Comparison of ENCODE assay signal across 14 cellular contexts in genomic region chr3:171811913-171812321, GRCh38. TPM values are rescaled to one million over a fixed set of nuclear protein-coding genes. Genes with fewer than 3 reads are reported as not detected.
A peak's percentile ranks its signal among the peaks of the same experiment; 100 is the strongest.
DNase-seq lines count a peak whose midpoint lies in the region; ATAC-seq, FAIRE-seq and TF ChIP-seq lines count a peak whose summit lies in the region.
"Had no signal": no experiment of that assay in that cellular context is flagged by ENCODE, and none has a peak within 500 bp of the region (broad histone marks: within the 10 kb centered on the region; RNA-seq: fewer than 3 reads in every experiment).

No MANE protein-coding gene starts in this region.

- FAIRE-seq in bronchial epithelial cell (lab: Jason Lieb, UNC), result no peak

- peaks cover 46% of the 10 kb centered on the region for H3K4me1 Mint-ChIP-seq in mesothelial cell of epicardium

- peaks cover 2% of the 10 kb centered on the region for H3K36me3 Mint-ChIP-seq in mesothelial cell of epicardium
- H3K36me3 Mint-ChIP-seq: activated naive CD8-positive, alpha-beta T cell treated with anti-CD3 and anti-CD28 coated beads for 36 hours had no signal

- no peak for TF ChIP-seq POLR2A in NB4 (IDR thresholded peaks at IDR 0.05; ENCODE audit: extremely low read depth, insufficient read length)

- no peak overlapping the region for H3K9ac ChIP-seq in MM.1S (ENCODE audit: low read length)
- H3K9ac ChIP-seq: BLaER1 had no signal

- H3K4me3 ChIP-seq in ACC112 (ENCODE audit: low read depth, low read length) (no peak overlapping the region; the same call in 1 of the 2 replicates), NB4 (ENCODE audit: low read depth, low read length) (no peak overlapping the region), bronchial epithelial cell (ENCODE audit: low read depth, low read length) (no peak overlapping the region), MM.1S (ENCODE audit: low read length) (no peak overlapping the region), MG63 (no peak overlapping the region)
- H3K4me3 ChIP-seq: BLaER1, left lung had no signal

- H3K27me3 ChIP-seq in ACC112 (ENCODE audit: insufficient read depth, low read length) (no peaks in the 10 kb centered on the region), bronchial epithelial cell (ENCODE audit: control insufficient read depth, insufficient read depth, low read length) (no peaks in the 10 kb centered on the region), MM.1S (replicated peaks; ENCODE audit: insufficient read depth, low read length) (no peaks in the 10 kb centered on the region), MG63 (no peaks in the 10 kb centered on the region)
- H3K27me3 ChIP-seq: BLaER1, left lung had no signal

- H3K9me3 ChIP-seq in MM.1S (replicated peaks; ENCODE audit: insufficient read depth, low read length) (no peaks in the 10 kb centered on the region), MG63 (0 out of 2 replicates have a peak, but pooled peaks cover 5% of the 10 kb centered on the region)
- H3K9me3 ChIP-seq: left lung had no signal

- no peaks in the 10 kb centered on the region for H3F3A ChIP-seq in MM.1S (ENCODE audit: insufficient read depth, low read length)

- no peaks in the 10 kb centered on the region for H3K9me2 ChIP-seq in MM.1S (replicated peaks; ENCODE audit: insufficient read depth, low read length)

- H3K4me2 ChIP-seq in MM.1S (ENCODE audit: low read depth, low read length), result no peak overlapping the region
- H3K4me2 ChIP-seq: BLaER1 had no signal

- no peak for ATAC-seq in GM18867 (IDR thresholded peaks at IDR 0.05; ENCODE audit: unreplicated experiment)
- ATAC-seq: activated CD8-positive, alpha-beta T cell treated with anti-CD3 and anti-CD28 coated beads for 36 hours had no signal

- H3K4me1 ChIP-seq in ACC112 (ENCODE audit: control insufficient read depth, insufficient read depth, low read length, unreplicated experiment), result peaks cover 56% of the 10 kb centered on the region
- no peaks in the 10 kb centered on the region for H3K4me1 ChIP-seq in MM.1S (ENCODE audit: low read length)

- H3K27me3 Mint-ChIP-seq in mesothelial cell of epicardium (ENCODE audit: low read depth), result no peaks in the 10 kb centered on the region

- no peaks in the 10 kb centered on the region for H3K36me3 ChIP-seq in ACC112 (ENCODE audit: insufficient read depth, low read length)
- H3K36me3 ChIP-seq in bronchial epithelial cell (ENCODE audit: control insufficient read depth, insufficient read depth, low read length), result no peaks in the 10 kb centered on the region
- H3K36me3 ChIP-seq in MM.1S (replicated peaks; ENCODE audit: insufficient read depth, low read length), result no peaks in the 10 kb centered on the region
- H3K36me3 ChIP-seq in MG63, result no peaks in the 10 kb centered on the region
- H3K36me3 ChIP-seq: BLaER1, left lung had no signal

- H3K79me2 ChIP-seq in ACC112 (ENCODE audit: control insufficient read depth, insufficient read depth, low read length, unreplicated experiment) (peaks cover 9% of the 10 kb centered on the region), MM.1S (ENCODE audit: low read length) (no peaks in the 10 kb centered on the region)

- H3K27ac Mint-ChIP-seq in mesothelial cell of epicardium, result peak overlapping the region; percentile 92
- H3K27ac Mint-ChIP-seq: activated CD8-positive, alpha-beta T cell treated with anti-CD3 and anti-CD28 coated beads for 36 hours; activated naive CD8-positive, alpha-beta T cell treated with anti-CD3 and anti-CD28 coated beads for 36 hours; H9 had no signal

- no peaks in the 10 kb centered on the region for H4K20me1 ChIP-seq in MM.1S (ENCODE audit: insufficient read depth, low read length)
- H4K20me1 ChIP-seq: BLaER1 had no signal

- no peak overlapping the region for H2AFZ ChIP-seq in ACC112 (ENCODE audit: low read length, unreplicated experiment)
- no peak overlapping the region for H2AFZ ChIP-seq in MM.1S (ENCODE audit: low read length)

- H3K27ac ChIP-seq in ACC112 (ENCODE audit: low read depth, low read length) (peak overlapping the region; percentile 99), MM.1S (ENCODE audit: low read length) (no peak overlapping the region)
- H3K27ac ChIP-seq: BLaER1 had no signal

- DNase-seq in NB4 (ENCODE audit: low read depth), result peak; percentile 43
- peak; percentile 59 for DNase-seq in bronchial epithelial cell (ENCODE audit: low read depth)
- DNase-seq in mesothelial cell of epicardium (ENCODE audit: low spot score in 2 of 2, unreplicated experiment in 2 of 2), result no peak
- DNase-seq in MM.1S, result no peak
- DNase-seq in MG63, result no peak
- no peak for DNase-seq in activated CD4-positive, CD25-positive, alpha-beta regulatory T cell treated with anti-CD3 and anti-CD28 coated beads, Interleukin-2, amount 50 U/mL, for 72 hours
- DNase-seq: activated CD8-positive, alpha-beta T cell treated with anti-CD3 and anti-CD28 coated beads for 36 hours; activated naive CD8-positive, alpha-beta T cell treated with anti-CD3 and anti-CD28 coated beads for 36 hours; H9; left lung had no signal

- TF ChIP-seq CTCF in NB4 (IDR thresholded peaks at IDR 0.05; ENCODE audit: low read depth, low read length), result no peak
- no peak for TF ChIP-seq CTCF in bronchial epithelial cell (IDR thresholded peaks at IDR 0.05; ENCODE audit: insufficient read depth, low read length, severe bottlenecking)
- no peak for TF ChIP-seq CTCF in mesothelial cell of epicardium (IDR thresholded peaks at IDR 0.05; ENCODE audit: unreplicated experiment)
- no peak for TF ChIP-seq CTCF in MM.1S (IDR thresholded peaks at IDR 0.05; ENCODE audit: low read length)

- no peaks in the 10 kb centered on the region for H3K9me3 Mint-ChIP-seq in mesothelial cell of epicardium
- H3K9me3 Mint-ChIP-seq: activated CD8-positive, alpha-beta T cell treated with anti-CD3 and anti-CD28 coated beads for 36 hours; activated naive CD8-positive, alpha-beta T cell treated with anti-CD3 and anti-CD28 coated beads for 36 hours; H9 had no signal

- H3K4me3 Mint-ChIP-seq in mesothelial cell of epicardium, result no peak overlapping the region
- H3K4me3 Mint-ChIP-seq: activated CD8-positive, alpha-beta T cell treated with anti-CD3 and anti-CD28 coated beads for 36 hours; activated naive CD8-positive, alpha-beta T cell treated with anti-CD3 and anti-CD28 coated beads for 36 hours; H9 had no signal

RNA-seq across cellular contexts. Expression of gene PLD1, which starts 1.6 kb away (rescaled TPM):
- total RNA-seq in bronchial epithelial cell, result 10.5 and 20.0 TPM in 2 replicates
- total RNA-seq in mesothelial cell of epicardium, result 28.2 to 29.1 TPM (median 28.5 TPM) in 3 replicates
- 2.8 and 3.2 TPM in 2 replicates for total RNA-seq in MG63 (2014; rRNA removed; shearing (Covaris generic); ENCODE audit: low replicate concordance)

RNA-seq across cellular contexts. Expression of gene TMEM212, which starts 31.2 kb away (rescaled TPM):
- not detected in 2 replicates for total RNA-seq in bronchial epithelial cell
- not detected in 3 replicates for total RNA-seq in mesothelial cell of epicardium
- total RNA-seq in MG63 (2014; rRNA removed; shearing (Covaris generic); ENCODE audit: low replicate concordance), result not detected in 2 replicates
- total RNA-seq: activated CD8-positive, alpha-beta T cell treated with anti-CD3 and anti-CD28 coated beads for 36 hours; activated naive CD8-positive, alpha-beta T cell treated with anti-CD3 and anti-CD28 coated beads for 36 hours; H9; T-helper 1 cell treated with Interleukin-12 subunit alpha and Interleukin-12 subunit beta and Interleukin-4 antibody, amounts not matched to agents 30 ng/mL and 1 ng/mL, for 36 hours had no signal

Comparison
In these comparisons a context has a peak if more than half of its experiments do, and no peak if none do; other contexts are left out.
1. DNase-seq: peak in NB4 (single experiment) and bronchial epithelial cell (single experiment); none in mesothelial cell of epicardium (0 of 2), MM.1S (single experiment), MG63 (single experiment) and activated CD4-positive, CD25-positive, alpha-beta regulatory T cell treated with anti-CD3 and anti-CD28 coated beads, Interleukin-2, amount 50 U/mL, for 72 hours (single experiment).